In genomic region chr16:29996773-29997250, GRCh38 we compare ENCODE assay signal across 8 cellular contexts. TPM values are rescaled to one million over a fixed set of nuclear protein-coding genes. Genes with fewer than 3 reads are reported as not detected.
A peak's percentile ranks its signal among the peaks of the same experiment; 100 is the strongest.
DNase-seq lines count a peak whose midpoint lies in the region; ATAC-seq, FAIRE-seq and TF ChIP-seq lines count a peak whose summit lies in the region.

No MANE protein-coding gene starts in this region.

- no peak for FAIRE-seq in small intestine (lab: Jason Lieb, UNC)

- H3K36me3 Mint-ChIP-seq in T-helper 17 cell (ENCODE audit: low read depth): peaks cover under 1% of the 10 kb centered on the region

- in situ Hi-C loops in GM13977 (cut with MboI; ENCODE audit: low pct_unique_long_range_greater_than_20kb, low sequenced_read_pairs, unreplicated experiment): no loop called here

- RAD21 ChIA-PET in HCT116 (lab: Charles Lee; ENCODE audit: low non-redundant PET in 1 of 2, low total read pairs in 2 of 2, uncharacterized antibody in 2 of 2, unreplicated experiment in 2 of 2): no interaction called here

- intact Hi-C loops in HCT116 (cut with micrococcal nuclease): loop anchor here (1.0 kb wide), 1 partner anchor 98 kb away; the partner anchor contains the start of gene SEZ6L2
- intact Hi-C loops in left ventricle myocardium inferior (cut with micrococcal nuclease): no loop called here

- H4K20me1 ChIP-seq in HCT116 (ENCODE audit: insufficient read depth): no peaks in the 10 kb centered on the region

- CTCF ChIA-PET in HCT116 (lab: Charles Lee): interaction anchor here (0.7 kb wide), 1 partner anchor 71 kb away, joined by 3 read pairs; the partner anchor contains the start of gene KCTD13

- POLR2A ChIA-PET in HCT116 (lab: Charles Lee): interaction anchor here (0.7 to 0.8 kb wide), 2 partner anchors 13 to 53 kb away, joined by 3 read pairs; no protein-coding TSS in a partner anchor

- no peaks in the 10 kb centered on the region for H3K9me3 ChIP-seq in HCT116 (ENCODE audit: control insufficient read depth in 1 of 2, insufficient read depth in 1 of 2, low read depth in 1 of 2, low read length in 2 of 2)
- H3K9me3 ChIP-seq in T-helper 17 cell (ENCODE audit: control insufficient read depth, low read length, poor library complexity, severe bottlenecking): no peaks in the 10 kb centered on the region
- H3K9me3 ChIP-seq in left ventricle myocardium inferior (replicated peaks): no peaks in the 10 kb centered on the region
- H3K9me3 ChIP-seq in small intestine (ENCODE audit: control insufficient read depth, low read depth): no peaks in the 10 kb centered on the region

- peak overlapping the region; percentile 86 for H3K9ac ChIP-seq in HCT116 (ENCODE audit: low read length)

- H3K4me2 ChIP-seq in HCT116 (ENCODE audit: low read length): peak overlapping the region; percentile 92

- H3K27me3 ChIP-seq in HCT116 (ENCODE audit: insufficient read depth, low read length) (no peaks in the 10 kb centered on the region), left ventricle myocardium inferior (ENCODE audit: low read depth) (no peaks in the 10 kb centered on the region), small intestine (ENCODE audit: control insufficient read depth in 2 of 2, insufficient read depth in 2 of 2, low read length in 2 of 2) (no peaks in the 10 kb centered on the region)

- H3K27me3 Mint-ChIP-seq in T-helper 17 cell: no peaks in the 10 kb centered on the region

- no TSS peak for BruUV-seq in HCT116 (replicated peaks; lab: Mats Ljungman, UMichigan)

- DNase-seq in HCT116 (ENCODE audit: low read depth, low spot score) (no peak), T-helper 17 cell (no peak), left ventricle myocardium inferior (no peak), small intestine (no peak), GM03348 (ENCODE audit: low spot score) (no peak), HK-2 (ENCODE audit: unreplicated experiment) (no peak), GM13977 (ENCODE audit: low spot score) (no peak)
- no peak for DNase-seq in activated CD4-positive, CD25-positive, alpha-beta regulatory T cell (lab: John Stamatoyannopoulos, UW)

- H3K27ac ChIP-seq in HCT116 (ENCODE audit: low read depth, low read length) (peak overlapping the region; percentile 88), left ventricle myocardium inferior (replicated peaks) (peak overlapping the region; percentile 99), small intestine (ENCODE audit: low read depth in 1 of 2, low read length in 1 of 2) (peak overlapping the region in 1 of 2 donors; percentile 66)

- peaks cover 28% of the 10 kb centered on the region for H3K4me1 Mint-ChIP-seq in T-helper 17 cell

- H3K36me3 ChIP-seq in HCT116 (ENCODE audit: control insufficient read depth in 1 of 2, insufficient read depth in 2 of 2, low read length in 2 of 2) (peaks cover 4 to 16% of the 10 kb centered on the region in 2 experiments; a peak in 3 of 4 replicates), left ventricle myocardium inferior (peaks cover 51% of the 10 kb centered on the region), small intestine (ENCODE audit: control insufficient read depth in 2 of 2, insufficient read depth in 2 of 2, low read length in 2 of 2) (peaks cover 3 to 7% of the 10 kb centered on the region in 2 donors)

- H3K27ac Mint-ChIP-seq in T-helper 17 cell: peak overlapping the region; percentile 94

- no peaks in the 10 kb centered on the region for H3K9me2 ChIP-seq in HCT116 (ENCODE audit: insufficient read depth)

- TF ChIP-seq CTCF in HCT116 (IDR thresholded peaks at IDR 0.05 in 2 of 3, conservative IDR thresholded peaks at IDR 0.05 in 1 of 3; ENCODE audit: borderline replicate concordance in 1 of 3, insufficient read depth in 1 of 3, low read depth in 2 of 3, low read length in 2 of 3): no peak
- TF ChIP-seq CTCF in left ventricle myocardium inferior (IDR thresholded peaks at IDR 0.05; ENCODE audit: borderline replicate concordance): no peak
- TF ChIP-seq CTCF in GM13977 (IDR thresholded peaks at IDR 0.05; ENCODE audit: extremely low read depth, insufficient read depth, missing control alignments): no peak

- ATAC-seq in HCT116: 0 out of 2 replicates have a peak, but pooled peaks have one; percentile 0
- ATAC-seq in T-helper 17 cell: no peak

- 21 to 23% (median 22%) methylated on average over 8 of the region's 8 CpGs for WGBS in small intestine, 3 donors

- TF ChIP-seq POLR2A in HCT116 (IDR thresholded peaks at IDR 0.05; ENCODE audit: borderline replicate concordance, extremely low read depth, insufficient read depth, insufficient read length): no peak

- peaks cover 9 to 27% of the 10 kb centered on the region in 2 experiments for H3K4me1 ChIP-seq in HCT116 (ENCODE audit: control insufficient read depth in 1 of 2, insufficient read depth in 2 of 2, low read length in 2 of 2)
- H3K4me1 ChIP-seq in left ventricle myocardium inferior: peaks cover 52% of the 10 kb centered on the region
- H3K4me1 ChIP-seq in small intestine (ENCODE audit: control insufficient read depth in 2 of 2, insufficient read depth in 1 of 2, low read depth in 1 of 2, low read length in 1 of 2): peaks cover 2 to 7% of the 10 kb centered on the region in 2 donors

- H2AFZ ChIP-seq in HCT116 (ENCODE audit: low read depth, low read length, poor library complexity, severe bottlenecking): no peak overlapping the region

- peak overlapping the region; percentile 98 for H3K4me3 Mint-ChIP-seq in T-helper 17 cell

- H3K79me2 ChIP-seq in HCT116 (ENCODE audit: insufficient read depth, low read length): peaks cover 11% of the 10 kb centered on the region

- TF ChIP-seq RAD21 in HCT116 (IDR thresholded peaks at IDR 0.05; ENCODE audit: low read depth): no peak

- H3K4me3 ChIP-seq in HCT116 (replicated peaks in 1 of 2; ENCODE audit: low read depth in 1 of 2, low read length in 2 of 2) (peak overlapping the region; percentile 83 to 95), left ventricle myocardium inferior (peak overlapping the region; percentile 98), small intestine (ENCODE audit: low read depth in 1 of 2, low read length in 2 of 2) (peak overlapping the region; percentile 64 to 83)

TF ChIP-seq in HCT116, 20 proteins besides CTCF, POLR2A, EP300 and RAD21:
- TF ChIP-seq EZH2 (IDR thresholded peaks at IDR 0.05) (no peak), ATF3 (IDR thresholded peaks at IDR 0.05) (no peak), YY1 (IDR thresholded peaks at IDR 0.05; ENCODE audit: extremely low read depth, insufficient replicate concordance, low read depth, low read length) (no peak), EGR1 (IDR thresholded peaks at IDR 0.05; ENCODE audit: low read depth) (no peak), SP1 (IDR thresholded peaks at IDR 0.05; ENCODE audit: low read depth) (no peak)

RNA-seq across cellular contexts. Expression of gene INO80E, which starts 0.8 kb away (rescaled TPM):
- total RNA-seq in HCT116 (2021; ENCODE audit: unreplicated experiment) (89.8 TPM), T-helper 17 cell (10 to 100 TPM; 72.4 to 76.7 TPM), left ventricle myocardium inferior (29.0 TPM)
- 53.7 and 76.2 TPM in 2 replicates for polyA plus RNA-seq in HCT116 (2012)
- 10 to 100 TPM; 49.2 to 80.4 (median 55.1) TPM for polyA plus RNA-seq in small intestine

RNA-seq across cellular contexts. Expression of gene HIRIP3, which starts 1.4 kb away (rescaled TPM):
- total RNA-seq in HCT116 (2021; ENCODE audit: unreplicated experiment): 21.8 TPM
- polyA plus RNA-seq in HCT116 (2012): 25.2 and 26.4 TPM in 2 replicates
- total RNA-seq in T-helper 17 cell: 10 to 100 TPM; 11.3 to 11.5 TPM
- 18.8 TPM for total RNA-seq in left ventricle myocardium inferior
- polyA plus RNA-seq in small intestine: 10 to 100 TPM; 14.6 to 15.2 (median 15.0) TPM

RNA-seq across cellular contexts. Expression of gene DOC2A, which starts 14.0 kb away (rescaled TPM):
- 17.3 TPM for total RNA-seq in HCT116 (2021; ENCODE audit: unreplicated experiment)
- 13.8 and 18.6 TPM in 2 replicates for polyA plus RNA-seq in HCT116 (2012)
- under 1 TPM in 1 of 2 donors, not detected in 1; 0.16 TPM for total RNA-seq in T-helper 17 cell
- total RNA-seq in left ventricle myocardium inferior: 0.66 TPM
- 1 to 10 TPM in 2 of 3 donors, not detected in 1; 1.3 to 1.6 TPM for polyA plus RNA-seq in small intestine

RNA-seq across cellular contexts. Expression of gene TAOK2, which starts 23.1 kb away (rescaled TPM):
- total RNA-seq in HCT116 (2021; ENCODE audit: unreplicated experiment): 56.7 TPM
- 24.9 and 28.7 TPM in 2 replicates for polyA plus RNA-seq in HCT116 (2012)
- total RNA-seq in T-helper 17 cell: 10 to 100 TPM; 21.0 to 22.9 TPM
- total RNA-seq in left ventricle myocardium inferior: 34.3 TPM
- 10 to 100 TPM; 21.6 to 30.0 (median 28.0) TPM for polyA plus RNA-seq in small intestine

RNA-seq across cellular contexts. Expression of gene C16orf92, which starts 26.2 kb away (rescaled TPM):
- not detected for total RNA-seq in HCT116 (2021; ENCODE audit: unreplicated experiment)
- not detected in 2 replicates for polyA plus RNA-seq in HCT116 (2012)
- total RNA-seq in T-helper 17 cell: not detected
- not detected for total RNA-seq in left ventricle myocardium inferior
- not detected for polyA plus RNA-seq in small intestine

Comparison
In these comparisons a context has a peak if more than half of its experiments do, and no peak if none do; other contexts are left out.
1. RNA of gene DOC2A, which starts 14.0 kb away (total RNA-seq): 17.3 TPM in HCT116 (single experiment); 0.66 TPM in left ventricle myocardium inferior (single experiment) and 0.16 TPM in T-helper 17 cell; every median in the first group is over 10 times any median in the second.
2. Peak in every context shown above with its lines, with median percentiles within 50 percentile points of each other: H3K4me3 ChIP-seq.